Comparison of ENCODE assay signal across 1 cellular context in the genomic region with DNA sequence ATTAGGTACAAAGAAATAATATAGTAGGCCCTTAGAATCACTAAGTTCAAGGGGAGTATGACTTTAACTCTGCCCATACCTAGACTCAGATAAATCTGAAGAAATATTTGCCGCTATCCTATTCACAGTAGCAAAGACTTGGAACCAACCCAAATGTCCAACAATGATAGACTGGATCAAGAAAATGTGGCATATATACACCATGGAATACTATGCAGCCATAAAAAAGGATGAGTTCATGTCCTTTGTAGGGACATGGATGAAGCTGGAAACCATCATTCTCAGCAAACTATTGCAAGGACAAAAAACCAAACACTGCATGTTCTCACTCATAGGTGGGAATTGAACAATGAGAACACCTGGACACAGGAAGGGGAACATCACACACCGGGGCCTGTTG. TPM values are rescaled to one million over a fixed set of nuclear protein-coding genes. Genes with fewer than 3 reads are reported as not detected.
"Had no signal": no experiment of that assay in that cellular context is flagged by ENCODE, and none has a peak within 500 bp of the region (broad histone marks: within the 10 kb centered on the region; RNA-seq: fewer than 3 reads in every experiment).

No MANE protein-coding gene starts in this region.

RNA-seq across cellular contexts. Expression of a gene that starts 21.1 kb away (rescaled TPM):
- polyA plus RNA-seq: mammary epithelial cell had no signal
